8 cellular contexts compared by ENCODE assay signal in the genomic region with DNA sequence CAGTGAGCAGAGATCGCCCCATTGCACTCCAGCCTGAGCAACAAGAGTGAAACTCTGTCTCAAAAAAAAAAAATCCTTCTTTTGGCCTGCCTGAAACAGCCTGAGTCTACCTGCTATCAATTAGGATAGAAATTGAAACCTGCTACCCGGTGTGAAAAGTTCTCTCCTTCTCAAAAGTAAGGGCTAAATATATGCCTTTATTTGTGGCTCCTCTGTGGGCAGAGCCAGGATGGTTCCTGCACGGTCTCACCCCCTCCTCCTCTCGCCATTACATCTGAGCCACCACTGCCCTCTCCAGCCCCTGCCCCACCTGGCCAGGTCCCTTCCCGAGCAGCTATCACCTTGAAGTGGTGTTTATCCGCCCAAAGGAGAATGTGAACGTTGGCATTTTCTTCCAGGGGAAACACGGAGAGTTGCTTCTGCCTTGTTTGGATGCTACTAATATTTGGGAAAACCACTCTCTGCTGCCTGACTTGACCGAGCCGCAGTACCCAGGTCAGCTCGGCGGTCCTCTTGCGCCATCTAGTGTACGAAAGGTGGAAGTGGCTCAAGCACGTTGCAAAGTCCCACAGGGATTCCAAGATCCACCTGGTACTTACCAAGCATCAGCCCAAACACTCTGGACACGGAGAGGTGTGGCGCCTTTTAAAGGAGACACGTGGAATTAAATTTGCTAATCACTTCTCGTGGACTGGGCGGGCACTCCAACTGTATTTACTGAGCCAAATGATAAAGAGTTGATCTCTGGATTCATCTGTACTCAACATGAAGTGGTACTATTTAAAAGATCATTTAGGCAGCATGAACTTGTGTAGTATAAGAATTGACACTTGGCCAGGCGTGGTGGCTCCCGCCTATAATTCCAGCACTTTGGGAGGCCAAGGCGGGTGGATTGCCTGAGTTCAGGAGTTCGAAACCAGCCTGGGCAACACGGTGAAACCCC. TPM values are rescaled to one million over a fixed set of nuclear protein-coding genes. Genes with fewer than 3 reads are reported as not detected.
DNase-seq lines count a peak whose midpoint lies in the region; ATAC-seq and TF ChIP-seq lines count a peak whose summit lies in the region.

No MANE protein-coding gene starts in this region.

- no peaks in the 10 kb centered on the region for H3K36me3 ChIP-seq in testis (ENCODE audit: low read depth, missing control alignments)

- no peak overlapping the region for H3K27ac ChIP-seq in testis

- H3K4me1 Mint-ChIP-seq in activated T-helper 1 cell treated with anti-CD3 and anti-CD28 coated beads, Interleukin-12 subunit alpha, Interleukin-12 subunit beta, Interleukin-2, Interleukin-4 antibody, amounts not matched to agents 30 ng/mL and 10 ng/mL and 1 ng/mL, durations not matched to agents 14 hours and 24 hours and 36 hours (ENCODE audit: low read depth) = peaks cover 6% of the 10 kb centered on the region

- H3K4me3 ChIP-seq in fibroblast of villous mesenchyme (ENCODE audit: low read depth, low read length) = no peak overlapping the region
- no peak overlapping the region for H3K4me3 ChIP-seq in testis

- H3K4me1 ChIP-seq in testis = no peaks in the 10 kb centered on the region

- ATAC-seq in GM19395 (IDR thresholded peaks at IDR 0.05; ENCODE audit: unreplicated experiment) = peak; percentile 69

- no peaks in the 10 kb centered on the region for H3K36me3 Mint-ChIP-seq in activated T-helper 1 cell treated with anti-CD3 and anti-CD28 coated beads, Interleukin-12 subunit alpha, Interleukin-12 subunit beta, Interleukin-2, Interleukin-4 antibody, amounts not matched to agents 30 ng/mL and 10 ng/mL and 1 ng/mL, durations not matched to agents 14 hours and 24 hours and 36 hours (ENCODE audit: low read depth)

- peaks cover 2% of the 10 kb centered on the region for H3K27me3 Mint-ChIP-seq in activated T-helper 1 cell treated with anti-CD3 and anti-CD28 coated beads, Interleukin-12 subunit alpha, Interleukin-12 subunit beta, Interleukin-2, Interleukin-4 antibody, amounts not matched to agents 30 ng/mL and 10 ng/mL and 1 ng/mL, durations not matched to agents 14 hours and 24 hours and 36 hours (ENCODE audit: insufficient read depth)

- DNase-seq in Ammon's horn (ENCODE audit: low spot score) = peak; percentile 91
- DNase-seq in RPMI7951 (ENCODE audit: low read depth) = peak; percentile 60
- DNase-seq in activated T-helper 1 cell treated with anti-CD3 and anti-CD28 coated beads, Interleukin-12 subunit alpha, Interleukin-12 subunit beta, Interleukin-2, Interleukin-4 antibody, amounts not matched to agents 30 ng/mL and 10 ng/mL and 1 ng/mL, durations not matched to agents 14 hours and 24 hours and 36 hours (ENCODE audit: low spot score) = peak; percentile 57
- DNase-seq in fibroblast of villous mesenchyme (ENCODE audit: low read depth) = peak; percentile 75
- DNase-seq in non-pigmented ciliary epithelial cell (ENCODE audit: low read depth) = peak; percentile 37
- DNase-seq in testis = peak; percentile 83

- H3K9me3 Mint-ChIP-seq in activated T-helper 1 cell treated with anti-CD3 and anti-CD28 coated beads, Interleukin-12 subunit alpha, Interleukin-12 subunit beta, Interleukin-2, Interleukin-4 antibody, amounts not matched to agents 30 ng/mL and 10 ng/mL and 1 ng/mL, durations not matched to agents 14 hours and 24 hours and 36 hours = no peaks in the 10 kb centered on the region

- TF ChIP-seq CTCF in LNCAP (IDR thresholded peaks at IDR 0.05) (peak; percentile 87), fibroblast of villous mesenchyme (IDR thresholded peaks at IDR 0.05; ENCODE audit: insufficient read depth, low read depth, low read length) (peak; percentile 98), testis (IDR thresholded peaks at IDR 0.05) (peak; percentile 75 to 97 (median 90))

- no peak overlapping the region for H3K4me3 Mint-ChIP-seq in activated T-helper 1 cell treated with anti-CD3 and anti-CD28 coated beads, Interleukin-12 subunit alpha, Interleukin-12 subunit beta, Interleukin-2, Interleukin-4 antibody, amounts not matched to agents 30 ng/mL and 10 ng/mL and 1 ng/mL, durations not matched to agents 14 hours and 24 hours and 36 hours

- 27 to 33% methylated on average over 25 of the region's 25 CpGs for WGBS in testis, 2 donors

- intact Hi-C loops in activated T-helper 1 cell treated with anti-CD3 and anti-CD28 coated beads, Interleukin-12 subunit alpha, Interleukin-12 subunit beta, Interleukin-2, Interleukin-4 antibody, amounts not matched to agents 30 ng/mL and 10 ng/mL and 1 ng/mL, durations not matched to agents 14 hours and 24 hours and 36 hours (cut with micrococcal nuclease) = loop anchor here (1.0 to 5.0 kb wide), 3 partner anchors 186 to 1336 kb away; no protein-coding TSS in a partner anchor
- intact Hi-C loops in testis (cut with DNase I; ENCODE audit: low total_unique reads) = no loop called here

- no peak overlapping the region for H3K27ac Mint-ChIP-seq in activated T-helper 1 cell treated with anti-CD3 and anti-CD28 coated beads, Interleukin-12 subunit alpha, Interleukin-12 subunit beta, Interleukin-2, Interleukin-4 antibody, amounts not matched to agents 30 ng/mL and 10 ng/mL and 1 ng/mL, durations not matched to agents 14 hours and 24 hours and 36 hours

- no peak for TF ChIP-seq POLR2A in testis (IDR thresholded peaks at IDR 0.05)

- no peaks in the 10 kb centered on the region for H3K27me3 ChIP-seq in testis

- H3K9me3 ChIP-seq in testis = no peaks in the 10 kb centered on the region

RNA-seq across cellular contexts. Expression of a gene that starts 31.9 kb away (rescaled TPM):
- 13.8 and 14.4 TPM in 2 replicates for total RNA-seq in RPMI7951 (2014; rRNA removed; shearing (Covaris generic))
- 21.9 and 22.0 TPM in 2 replicates for total RNA-seq in activated T-helper 1 cell treated with anti-CD3 and anti-CD28 coated beads, Interleukin-12 subunit alpha, Interleukin-12 subunit beta, Interleukin-2, Interleukin-4 antibody, amounts not matched to agents 30 ng/mL and 10 ng/mL and 1 ng/mL, durations not matched to agents 14 hours and 24 hours and 36 hours
- total RNA-seq in fibroblast of villous mesenchyme (15.1 and 16.1 TPM in 2 replicates), testis (10 to 100 TPM; 52.3 to 62.7 TPM)
- polyA plus RNA-seq in testis (ENCODE audit: insufficient read depth, low read depth, low replicate concordance) = 52.3 TPM

RNA-seq across cellular contexts. Expression of a gene that starts 41.4 kb away (rescaled TPM):
- 210 and 283 TPM in 2 replicates for total RNA-seq in RPMI7951 (2014; rRNA removed; shearing (Covaris generic))
- 62.7 and 62.8 TPM in 2 replicates for total RNA-seq in activated T-helper 1 cell treated with anti-CD3 and anti-CD28 coated beads, Interleukin-12 subunit alpha, Interleukin-12 subunit beta, Interleukin-2, Interleukin-4 antibody, amounts not matched to agents 30 ng/mL and 10 ng/mL and 1 ng/mL, durations not matched to agents 14 hours and 24 hours and 36 hours
- total RNA-seq in fibroblast of villous mesenchyme (80.7 and 91.8 TPM in 2 replicates), testis (100 to 1,000 TPM in 1 of 2 donors, 10 to 100 TPM in 1; 78.9 to 137 TPM)
- polyA plus RNA-seq in testis (ENCODE audit: insufficient read depth, low read depth, low replicate concordance) = 44.1 TPM

Comparison
In these comparisons a context has a peak if more than half of its experiments do, and no peak if none do; other contexts are left out.
1. DNase-seq: peak in every context shown above with its lines; median percentile 91 in Ammon's horn; 83 in testis; 75 in fibroblast of villous mesenchyme; 60 in RPMI7951; 57 in activated T-helper 1 cell treated with anti-CD3 and anti-CD28 coated beads, Interleukin-12 subunit alpha, Interleukin-12 subunit beta, Interleukin-2, Interleukin-4 antibody, amounts not matched to agents 30 ng/mL and 10 ng/mL and 1 ng/mL, durations not matched to agents 14 hours and 24 hours and 36 hours; 37 in non-pigmented ciliary epithelial cell.